In the genomic region with DNA sequence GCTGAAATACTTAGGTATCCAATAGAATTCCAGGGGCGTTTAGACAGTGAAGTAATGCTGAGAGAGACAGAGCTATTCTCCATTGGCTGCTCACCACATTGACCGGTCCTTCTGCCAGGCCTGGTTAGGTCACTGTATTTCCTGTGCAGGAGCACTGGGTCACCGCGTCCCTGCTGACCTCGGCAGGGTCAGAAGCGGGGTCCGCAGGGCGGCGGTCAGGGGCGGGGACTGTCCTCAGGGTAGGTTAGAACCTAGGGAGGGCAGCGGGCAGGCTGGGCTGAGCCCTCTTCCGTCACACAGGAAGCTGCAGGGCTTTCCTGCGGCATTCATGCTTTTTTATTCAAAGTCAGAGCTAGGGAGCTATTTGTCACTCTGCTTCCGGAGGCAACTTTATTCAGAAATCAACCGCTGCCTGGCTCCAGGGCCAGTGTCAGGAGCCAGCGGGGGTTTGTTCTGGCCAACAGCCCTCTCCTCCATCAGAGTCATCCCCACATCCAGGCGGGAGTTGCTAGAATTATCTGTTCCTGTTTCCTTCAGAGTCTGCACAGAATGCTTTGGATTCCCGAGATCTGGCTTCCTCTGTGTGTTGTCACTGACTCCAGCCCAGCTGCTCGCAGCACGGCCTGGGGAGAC, we compare ENCODE assay signal across 2 cellular contexts.
TF ChIP-seq lines count a peak whose summit lies in the region.

No MANE protein-coding gene starts in this region.

TF ChIP-seq in SK-N-SH treated with all-trans-retinoic acid at 6 μM for 48 hours, 23 proteins besides CTCF, POLR2A, EP300 and RAD21 (continued from another document):
- TF ChIP-seq BACH2 (CRISPR knock-in tag; IDR thresholded peaks at IDR 0.05; ENCODE audit: borderline replicate concordance) (no peak), ZNF70 (CRISPR knock-in tag; IDR thresholded peaks at IDR 0.05) (no peak), ZNF8 (CRISPR knock-in tag; IDR thresholded peaks at IDR 0.05) (no peak), SNAI2 (CRISPR knock-in tag; IDR thresholded peaks at IDR 0.05) (no peak), ISL1 (CRISPR knock-in tag; IDR thresholded peaks at IDR 0.05) (no peak)
- TF ChIP-seq, protein P1, sequence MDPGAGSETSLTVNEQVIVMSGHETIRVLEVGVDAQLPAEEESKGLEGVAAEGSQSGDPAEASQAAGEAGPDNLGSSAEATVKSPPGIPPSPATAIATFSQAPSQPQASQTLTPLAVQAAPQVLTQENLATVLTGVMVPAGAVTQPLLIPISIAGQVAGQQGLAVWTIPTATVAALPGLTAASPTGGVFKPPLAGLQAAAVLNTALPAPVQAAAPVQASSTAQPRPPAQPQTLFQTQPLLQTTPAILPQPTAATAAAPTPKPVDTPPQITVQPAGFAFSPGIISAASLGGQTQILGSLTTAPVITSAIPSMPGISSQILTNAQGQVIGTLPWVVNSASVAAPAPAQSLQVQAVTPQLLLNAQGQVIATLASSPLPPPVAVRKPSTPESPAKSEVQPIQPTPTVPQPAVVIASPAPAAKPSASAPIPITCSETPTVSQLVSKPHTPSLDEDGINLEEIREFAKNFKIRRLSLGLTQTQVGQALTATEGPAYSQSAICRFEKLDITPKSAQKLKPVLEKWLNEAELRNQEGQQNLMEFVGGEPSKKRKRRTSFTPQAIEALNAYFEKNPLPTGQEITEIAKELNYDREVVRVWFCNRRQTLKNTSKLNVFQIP (CRISPR knock-in tag; IDR thresholded peaks at IDR 0.05; ENCODE audit: borderline replicate concordance, low read depth): no peak

TF ChIP-seq in SK-N-SH, 30 proteins besides CTCF, POLR2A, EP300 and RAD21 (continued from another document):
- TF ChIP-seq PBX3 (IDR thresholded peaks at IDR 0.05) (no peak), EZH2phosphoT487 (IDR thresholded peaks at IDR 0.05; ENCODE audit: borderline replicate concordance, low read depth) (no peak), NFIC (IDR thresholded peaks at IDR 0.05; ENCODE audit: borderline replicate concordance) (no peak)
- TF ChIP-seq, protein P2, sequence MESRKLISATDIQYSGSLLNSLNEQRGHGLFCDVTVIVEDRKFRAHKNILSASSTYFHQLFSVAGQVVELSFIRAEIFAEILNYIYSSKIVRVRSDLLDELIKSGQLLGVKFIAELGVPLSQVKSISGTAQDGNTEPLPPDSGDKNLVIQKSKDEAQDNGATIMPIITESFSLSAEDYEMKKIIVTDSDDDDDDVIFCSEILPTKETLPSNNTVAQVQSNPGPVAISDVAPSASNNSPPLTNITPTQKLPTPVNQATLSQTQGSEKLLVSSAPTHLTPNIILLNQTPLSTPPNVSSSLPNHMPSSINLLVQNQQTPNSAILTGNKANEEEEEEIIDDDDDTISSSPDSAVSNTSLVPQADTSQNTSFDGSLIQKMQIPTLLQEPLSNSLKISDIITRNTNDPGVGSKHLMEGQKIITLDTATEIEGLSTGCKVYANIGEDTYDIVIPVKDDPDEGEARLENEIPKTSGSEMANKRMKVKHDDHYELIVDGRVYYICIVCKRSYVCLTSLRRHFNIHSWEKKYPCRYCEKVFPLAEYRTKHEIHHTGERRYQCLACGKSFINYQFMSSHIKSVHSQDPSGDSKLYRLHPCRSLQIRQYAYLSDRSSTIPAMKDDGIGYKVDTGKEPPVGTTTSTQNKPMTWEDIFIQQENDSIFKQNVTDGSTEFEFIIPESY (IDR thresholded peaks at IDR 0.05; ENCODE audit: borderline replicate concordance, low read depth): no peak
TF ChIP-seq in SK-N-SH: peak in this region for 0.
